Comparison of ENCODE assay signal across 26 cellular contexts in genomic region chr12:46537387-46537959, GRCh38.
"Had no signal": no experiment of that assay in that cellular context is flagged by ENCODE, and none has a peak within 500 bp of the region (broad histone marks: within the 10 kb centered on the region; RNA-seq: fewer than 3 reads in every experiment).

No MANE protein-coding gene starts in this region.

- ATAC-seq: activated CD4-positive, alpha-beta T cell treated with anti-CD3 and anti-CD28 coated beads for 36 hours; activated T-helper 17 cell treated with anti-CD3 and anti-CD28 coated beads, Interleukin-2, amount 50 U/mL, for 72 hours; T-helper 17 cell had no signal

- H3K36me3 ChIP-seq: SJSA1 had no signal

- H3K27me3 ChIP-seq: SJSA1 had no signal

- DNase-seq: activated CD4-positive, alpha-beta memory T cell treated with anti-CD3 and anti-CD28 coated beads, Interleukin-2, amount 10 ng/mL, durations not matched to agents 7 days and 5 days; activated CD4-positive, alpha-beta T cell treated with anti-CD3 and anti-CD28 coated beads for 36 hours; activated CD4-positive, alpha-beta T cell treated with anti-CD3 and anti-CD28 coated beads, Interleukin-2, amount 50 U/mL, for 1 hour; activated gamma-delta T cell; activated naive CD4-positive, alpha-beta T cell treated with anti-CD3 and anti-CD28 coated beads for 36 hours; activated T-cell treated with anti-CD3 and anti-CD28 coated beads for 4 hours; activated T-cell treated with anti-CD3 and anti-CD28 coated beads, Interleukin-2, amount 50 U/mL, for 48 hours; amygdala; KG1; MV-4-11; NCI-H1092 treated with DMSO at 0.1 percent for 48 hours; NCI-H1417 treated with DMSO at 0.1 percent for 48 hours; NCI-H1694; NCI-H2029; NCI-H2107; NCI-H2171 treated with DMSO at 0.1 percent for 48 hours; NCI-H226; NCI-H510A; NCI-H526 treated with DMSO at 0.1 percent for 48 hours; NK-92 treated with Interleukin-12 subunit alpha and Interleukin-12 subunit beta, amount 100 ng/mL, for 24 hours; SHP77; T-helper 17 cell; T-helper 9 cell had no signal

- H3K4me1 ChIP-seq: SJSA1 had no signal

- H3K9me3 ChIP-seq: SJSA1 had no signal

- H3K4me3 ChIP-seq: SJSA1 had no signal

- H3K27ac ChIP-seq: SJSA1, VCaP had no signal
